Comparison of ENCODE assay signal across 1 cellular context in genomic region chr3:15804553-15805095, GRCh38.
A peak's percentile ranks its signal among the peaks of the same experiment; 100 is the strongest.
TF ChIP-seq lines count a peak whose summit lies in the region.

No MANE protein-coding gene starts in this region.

TF ChIP-seq in GM12878, 131 proteins besides CTCF, POLR2A, EP300 and RAD21 (continued from another document):
- TF ChIP-seq, protein P1, sequence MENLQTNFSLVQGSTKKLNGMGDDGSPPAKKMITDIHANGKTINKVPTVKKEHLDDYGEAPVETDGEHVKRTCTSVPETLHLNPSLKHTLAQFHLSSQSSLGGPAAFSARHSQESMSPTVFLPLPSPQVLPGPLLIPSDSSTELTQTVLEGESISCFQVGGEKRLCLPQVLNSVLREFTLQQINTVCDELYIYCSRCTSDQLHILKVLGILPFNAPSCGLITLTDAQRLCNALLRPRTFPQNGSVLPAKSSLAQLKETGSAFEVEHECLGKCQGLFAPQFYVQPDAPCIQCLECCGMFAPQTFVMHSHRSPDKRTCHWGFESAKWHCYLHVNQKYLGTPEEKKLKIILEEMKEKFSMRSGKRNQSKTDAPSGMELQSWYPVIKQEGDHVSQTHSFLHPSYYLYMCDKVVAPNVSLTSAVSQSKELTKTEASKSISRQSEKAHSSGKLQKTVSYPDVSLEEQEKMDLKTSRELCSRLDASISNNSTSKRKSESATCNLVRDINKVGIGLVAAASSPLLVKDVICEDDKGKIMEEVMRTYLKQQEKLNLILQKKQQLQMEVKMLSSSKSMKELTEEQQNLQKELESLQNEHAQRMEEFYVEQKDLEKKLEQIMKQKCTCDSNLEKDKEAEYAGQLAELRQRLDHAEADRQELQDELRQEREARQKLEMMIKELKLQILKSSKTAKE (IDR thresholded peaks at IDR 0.05; ENCODE audit: low read depth, poor library complexity, severe bottlenecking), result peak; percentile 67
